19 cellular contexts compared by ENCODE assay signal in the genomic region with DNA sequence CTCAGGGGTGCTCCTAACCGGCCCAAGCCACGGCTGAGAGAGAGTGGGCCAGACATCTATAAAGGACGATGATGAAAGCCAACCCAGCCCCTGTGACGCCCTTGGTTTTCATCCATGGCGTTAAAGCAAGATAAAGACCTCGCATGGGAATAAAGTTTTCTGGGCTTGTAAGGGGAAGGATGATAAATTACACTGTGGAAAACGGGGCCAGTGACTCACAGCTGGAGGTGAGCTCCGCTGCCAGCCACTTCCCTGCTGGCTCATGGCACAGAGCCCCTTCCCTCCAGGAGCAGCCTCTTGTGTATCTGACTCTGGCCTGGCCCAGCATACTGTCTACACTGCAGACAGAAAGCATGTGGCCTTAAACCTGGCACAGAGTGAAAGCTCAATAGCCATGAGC.
A peak's percentile ranks its signal among the peaks of the same experiment; 100 is the strongest.
DNase-seq lines count a peak whose midpoint lies in the region; ATAC-seq and TF ChIP-seq lines count a peak whose summit lies in the region.
"Had no signal": no experiment of that assay in that cellular context is flagged by ENCODE, and none has a peak within 500 bp of the region (broad histone marks: within the 10 kb centered on the region; RNA-seq: fewer than 3 reads in every experiment).

No MANE protein-coding gene starts in this region.

- H3K4me3 ChIP-seq in adrenal gland (no peak overlapping the region), heart left ventricle (no peak overlapping the region), sigmoid colon (no peak overlapping the region)
- H3K4me3 ChIP-seq: cardiac muscle cell, K562 had no signal

- no peaks in the 10 kb centered on the region for H3K9me3 ChIP-seq in adrenal gland (replicated peaks in 1 of 3)
- no peaks in the 10 kb centered on the region for H3K9me3 ChIP-seq in heart left ventricle
- no peaks in the 10 kb centered on the region for H3K9me3 ChIP-seq in sigmoid colon
- H3K9me3 ChIP-seq: SK-N-SH had no signal

- TF ChIP-seq CTCF in adrenal gland (IDR thresholded peaks at IDR 0.05) = no peak
- no peak for TF ChIP-seq CTCF in heart left ventricle (IDR thresholded peaks at IDR 0.05)
- no peak for TF ChIP-seq CTCF in sigmoid colon (IDR thresholded peaks at IDR 0.05)

- TF ChIP-seq EP300 in sigmoid colon (IDR thresholded peaks at IDR 0.05) = peak in 1 of 4 donors; percentile 26

- DNase-seq in HT1080 (ENCODE audit: low read depth) (peak; percentile 6), adrenal gland (peak in 6 of 7 donors; percentile 19 to 71 (median 38)), heart left ventricle (peak in 4 of 5 donors; percentile 35 to 79 (median 44)), sigmoid colon (peak; percentile 89), NCI-H524 (lab: John Stamatoyannopoulos, UW) (no peak), NCI-H774 (lab: John Stamatoyannopoulos, UW) (no peak)
- no peak for DNase-seq in stimulated activated CD4-positive, alpha-beta T cell treated with anti-CD3 and anti-CD28 coated beads, Interleukin-4, amount 100 ng/mL, for 1 hour
- DNase-seq: activated B cell treated with CpG ODN at 0.5 μM for 24 hours; activated CD4-positive, alpha-beta T cell treated with anti-CD3 and anti-CD28 coated beads, Interleukin-2, amount 50 U/mL, for 4 hours; activated CD8-positive, alpha-beta memory T cell treated with anti-CD3 and anti-CD28 coated beads, Interleukin-2, amount 50 U/mL, for 4 hours; CD4-positive, alpha-beta T cell; DMS 273 treated with DMSO at 0.1 percent for 48 hours; GDM1; nephron progenitor cell; SK-N-SH had no signal

- TF ChIP-seq POLR2A in adrenal gland (IDR thresholded peaks at IDR 0.05) = no peak
- TF ChIP-seq POLR2A in heart left ventricle (IDR thresholded peaks at IDR 0.05) = no peak
- TF ChIP-seq POLR2A in sigmoid colon (IDR thresholded peaks at IDR 0.05) = no peak

- 23 to 30% (median 25%) methylated on average over 8 of the region's 8 CpGs for WGBS in adrenal gland, 4 donors
- 51 to 57% (median 54%) methylated on average over 8 of the region's 8 CpGs for WGBS in heart left ventricle, 4 donors
- 67 to 77% methylated on average over 8 of the region's 8 CpGs for WGBS in sigmoid colon, 2 donors

- H3K4me1 ChIP-seq in adrenal gland (replicated peaks in 1 of 2) (no peaks in the 10 kb centered on the region), heart left ventricle (peaks cover 0 to 20% (median 0%) of the 10 kb centered on the region in 12 donors), sigmoid colon (peaks cover 0 to 25% (median 19%) of the 10 kb centered on the region in 4 donors)

- H3K27me3 ChIP-seq in adrenal gland = no peaks in the 10 kb centered on the region
- peaks cover 0 to 10% (median 0%) of the 10 kb centered on the region in 9 donors for H3K27me3 ChIP-seq in heart left ventricle
- no peaks in the 10 kb centered on the region for H3K27me3 ChIP-seq in sigmoid colon

- intact Hi-C loops in adrenal gland (cut with DNase I) = no loop called here
- intact Hi-C loops in heart left ventricle (cut with DNase I) = no loop called here
- intact Hi-C loops in sigmoid colon (cut with DNase I) = no loop called here

- ATAC-seq in heart left ventricle = peak; percentile 68 to 87 (median 78)
- ATAC-seq: activated T-helper 17 cell treated with anti-CD3 and anti-CD28 coated beads, Interleukin-2, amount 50 U/mL, for 72 hours; HCT116; K562 had no signal

- H3K36me3 ChIP-seq in adrenal gland (replicated peaks in 1 of 2) (no peaks in the 10 kb centered on the region), heart left ventricle (no peaks in the 10 kb centered on the region), sigmoid colon (no peaks in the 10 kb centered on the region)
- H3K36me3 ChIP-seq: cardiac muscle cell had no signal

- H3K27ac ChIP-seq in adrenal gland (no peak overlapping the region), heart left ventricle (peak overlapping the region in 2 of 12 donors; percentile 32 to 39), sigmoid colon (peak overlapping the region in 2 of 4 donors; percentile 61 to 65)
- H3K27ac ChIP-seq: cardiac muscle cell had no signal

Comparison
In these comparisons a context has a peak if more than half of its experiments do, and no peak if none do; other contexts are left out.
1. DNase-seq: peak in HT1080 (single experiment), adrenal gland (6 of 7), heart left ventricle (4 of 5) and sigmoid colon (single experiment); none in stimulated activated CD4-positive, alpha-beta T cell treated with anti-CD3 and anti-CD28 coated beads, Interleukin-4, amount 100 ng/mL, for 1 hour (single experiment), NCI-H524 (0 of 2) and NCI-H774 (single experiment).